8 cellular contexts compared by ENCODE assay signal in the genomic region with DNA sequence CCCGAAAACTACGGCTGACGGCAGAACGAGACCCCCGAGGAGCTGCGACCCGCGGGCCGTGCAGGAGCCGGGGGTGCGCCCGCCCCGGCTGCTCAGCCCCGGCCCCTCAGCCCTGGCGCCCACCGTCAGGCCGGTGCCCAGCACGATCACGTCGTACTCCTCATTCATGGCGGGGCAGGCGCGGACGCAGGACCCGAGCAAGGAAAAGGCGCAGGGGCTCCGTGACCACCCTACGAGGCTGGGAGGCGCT. TPM values are rescaled to one million over a fixed set of nuclear protein-coding genes. Genes with fewer than 3 reads are reported as not detected.
DNase-seq lines count a peak whose midpoint lies in the region; ATAC-seq and TF ChIP-seq lines count a peak whose summit lies in the region.

No MANE protein-coding gene starts in this region.

- peaks cover 67% of the 10 kb centered on the region for H3K79me2 ChIP-seq in SK-N-SH (ENCODE audit: insufficient read depth)

- POLR2A ChIA-PET in SK-N-SH (lab: Yijun Ruan, JAX) = interaction anchor here (1.0 to 2.3 kb wide), 2 partner anchors 63 to 77 kb away, joined by 4 to 17 read pairs; a partner anchor contains a TSS

- TF ChIP-seq CTCF in SK-N-SH (IDR thresholded peaks at IDR 0.05) = no peak
- TF ChIP-seq CTCF in gastroesophageal sphincter (IDR thresholded peaks at IDR 0.05) = no peak
- no peak for TF ChIP-seq CTCF in sigmoid colon (IDR thresholded peaks at IDR 0.05)

- peak overlapping the region; percentile 97 for H3K4me2 ChIP-seq in SK-N-SH

- H2AFZ ChIP-seq in SK-N-SH (ENCODE audit: low read depth) = peak overlapping the region; percentile 85

- H3K36me3 ChIP-seq in SK-N-SH (replicated peaks in 1 of 2; ENCODE audit: control insufficient read depth in 1 of 2, insufficient read depth in 2 of 2, low read length in 1 of 2) (peaks cover 0 to 11% of the 10 kb centered on the region in 2 experiments), gastroesophageal sphincter (peaks cover 0 to 3% of the 10 kb centered on the region in 2 donors), sigmoid colon (no peaks in the 10 kb centered on the region)

- no peak for TF ChIP-seq EP300 in SK-N-SH (IDR thresholded peaks at IDR 0.05; ENCODE audit: borderline replicate concordance in 1 of 2, low read depth in 1 of 2, low read length in 1 of 2)
- no peak for TF ChIP-seq EP300 in gastroesophageal sphincter (IDR thresholded peaks at IDR 0.05)
- TF ChIP-seq EP300 in sigmoid colon (IDR thresholded peaks at IDR 0.05) = no peak

- H3K4me3 ChIP-seq in SK-N-SH (ENCODE audit: low read depth in 2 of 2, low read length in 1 of 2) = peak overlapping the region; percentile 79 to 98
- H3K4me3 ChIP-seq in gastroesophageal sphincter = peak overlapping the region; percentile 91 to 99
- peak overlapping the region; percentile 78 to 96 (median 91) for H3K4me3 ChIP-seq in sigmoid colon

- peaks cover 18 to 22% of the 10 kb centered on the region in 2 experiments; a peak in 3 of 4 replicates for H3K4me1 ChIP-seq in SK-N-SH (ENCODE audit: control insufficient read depth in 1 of 2, insufficient read depth in 2 of 2, low read depth in 1 of 2, low read length in 1 of 2)
- H3K4me1 ChIP-seq in gastroesophageal sphincter = peaks cover 8 to 54% (median 22%) of the 10 kb centered on the region in 3 donors
- H3K4me1 ChIP-seq in sigmoid colon = peaks cover 0 to 50% (median 41%) of the 10 kb centered on the region in 4 donors

- H4K20me1 ChIP-seq in SK-N-SH (ENCODE audit: insufficient read depth) = peaks cover 46% of the 10 kb centered on the region

- WGBS in SK-N-SH (ENCODE audit: low lambda C conversion rate) = 0% methylated on average over 7 of the region's 29 CpGs
- WGBS in gastroesophageal sphincter (ENCODE audit: low coverage in 1 of 2), 2 donors = 0% methylated on average over 1 of the region's 29 CpGs; no CpG with 5 or more reads in 1 of the 2 donors
- WGBS in sigmoid colon, 2 donors = 0 to 1% methylated on average over 29 of the region's 29 CpGs

- no peak for TF ChIP-seq POLR2A in gastroesophageal sphincter (IDR thresholded peaks at IDR 0.05)
- no peak for TF ChIP-seq POLR2A in sigmoid colon (IDR thresholded peaks at IDR 0.05)

- ATAC-seq in GM18868 (IDR thresholded peaks at IDR 0.05; ENCODE audit: unreplicated experiment) (peak; percentile 21), HG02852 (IDR thresholded peaks at IDR 0.05; ENCODE audit: unreplicated experiment) (peak; percentile 19), gastroesophageal sphincter (peak; percentile 44)

- H3F3A ChIP-seq in SK-N-SH (replicated peaks; ENCODE audit: insufficient read depth) = no peaks in the 10 kb centered on the region

- H3K27ac ChIP-seq in SK-N-SH (ENCODE audit: low read depth in 2 of 2, low read length in 1 of 2) (peak overlapping the region; percentile 94 to 96), gastroesophageal sphincter (peak overlapping the region; percentile 92 to 100 (median 95)), sigmoid colon (peak overlapping the region; percentile 96 to 99 (median 98))

- H3K9me2 ChIP-seq in SK-N-SH = no peaks in the 10 kb centered on the region

- CTCF ChIA-PET in SK-N-SH (lab: Yijun Ruan, JAX) = interaction anchor here (1.3 kb wide), 1 partner anchor 142 kb away, joined by 3 read pairs; no protein-coding TSS in a partner anchor

- H3K9ac ChIP-seq in SK-N-SH = peak overlapping the region; percentile 100

- intact Hi-C loops in sigmoid colon (cut with DNase I) = loop anchor here (1.0 to 5.0 kb wide), 3 partner anchors 60 to 128 kb away; a partner anchor contains a TSS

- H3K27me3 ChIP-seq in SK-N-SH (ENCODE audit: insufficient read depth) = no peaks in the 10 kb centered on the region
- no peaks in the 10 kb centered on the region for H3K27me3 ChIP-seq in gastroesophageal sphincter
- H3K27me3 ChIP-seq in sigmoid colon = no peaks in the 10 kb centered on the region

- DNase-seq in SK-N-SH (no peak), sigmoid colon (no peak), COLO668 (lab: John Stamatoyannopoulos, UW; ENCODE audit: unreplicated experiment) (no peak), iPS-NIHi7 (ENCODE audit: extremely low spot score) (no peak), NOMO-1 treated with DMSO at 0.1 percent for 48 hours (lab: John Stamatoyannopoulos, UW; ENCODE audit: unreplicated experiment) (no peak)

- H3K9me3 ChIP-seq in SK-N-SH (no peaks in the 10 kb centered on the region), gastroesophageal sphincter (no peaks in the 10 kb centered on the region), sigmoid colon (no peaks in the 10 kb centered on the region)

- no peak for TF ChIP-seq RAD21 in SK-N-SH (IDR thresholded peaks at IDR 0.05; ENCODE audit: low read length)

TF ChIP-seq in SK-N-SH, 30 proteins besides CTCF, POLR2A, EP300 and RAD21:
- TF ChIP-seq ELF1 (IDR thresholded peaks at IDR 0.05) = no peak
- no peak for TF ChIP-seq FOXM1 (IDR thresholded peaks at IDR 0.05; ENCODE audit: low read depth)
- no peak for TF ChIP-seq GATA2 (CRISPR knock-in tag; IDR thresholded peaks at IDR 0.05)
- TF ChIP-seq EZH2phosphoT487 (IDR thresholded peaks at IDR 0.05; ENCODE audit: borderline replicate concordance, low read depth) = no peak
- no peak for TF ChIP-seq RCOR1 (IDR thresholded peaks at IDR 0.05; ENCODE audit: low read length)

RNA-seq across cellular contexts. Expression of a gene that starts 0.2 kb away (rescaled TPM):
- polyA plus RNA-seq in SK-N-SH (2012; rRNA removed) (94.3 and 99.1 TPM in 2 replicates), sigmoid colon (100 to 1,000 TPM; 179 to 238 (median 201) TPM)
- polyA plus RNA-seq in SK-N-SH (2012; cell fraction: cytosol; rRNA removed) = 130 and 137 TPM in 2 replicates
- 46.9 and 72.6 TPM in 2 replicates for polyA plus RNA-seq in SK-N-SH (2012; cell fraction: nucleus; rRNA removed)
- total RNA-seq in gastroesophageal sphincter (100 to 1,000 TPM; 186 to 294 (median 225) TPM), sigmoid colon (100 to 1,000 TPM; 178 to 208 (median 205) TPM)
